Comparison of ENCODE assay signal across 23 cellular contexts in genomic region chr2:65819963-65820362, GRCh38.
"Had no signal": no experiment of that assay in that cellular context is flagged by ENCODE, and none has a peak within 500 bp of the region (broad histone marks: within the 10 kb centered on the region; RNA-seq: fewer than 3 reads in every experiment).

No MANE protein-coding gene starts in this region.

- H3K9me3 ChIP-seq: colonic mucosa, left lung, lower lobe of right lung, mucosa of descending colon had no signal

- H3K27ac ChIP-seq: colonic mucosa, foreskin keratinocyte, gastroesophageal sphincter, heart left ventricle, hepatocyte, left lung, lower lobe of right lung had no signal

- H2AFZ ChIP-seq: hepatocyte had no signal

- DNase-seq: colonic mucosa; cortex of kidney; effector CD8-positive, alpha-beta T cell; effector memory CD8-positive, alpha-beta T cell; heart left ventricle; hypothalamus; immature natural killer cell; islet precursor cell; kidney; kidney glomerular epithelial cell; left colon; left lung; left ventricle myocardium superior; lower lobe of right lung; mucosa of descending colon; naive B cell had no signal

- H3K4me1 ChIP-seq: colonic mucosa, foreskin keratinocyte, gastroesophageal sphincter, heart left ventricle, left lung, lower lobe of right lung had no signal

- H3K4me1 Mint-ChIP-seq: immature natural killer cell, naive B cell had no signal

- H3K9me3 Mint-ChIP-seq: dendritic cell treated with granulocyte-macrophage colony-stimulating factor and Interleukin-4, amounts not matched to agents 40 ng/mL and 50 ng/mL, for 4 days; effector memory CD8-positive, alpha-beta T cell had no signal

- H3K27me3 Mint-ChIP-seq: dendritic cell treated with granulocyte-macrophage colony-stimulating factor and Interleukin-4, amounts not matched to agents 40 ng/mL and 50 ng/mL, for 4 days; effector memory CD8-positive, alpha-beta T cell had no signal

- H3K27me3 ChIP-seq: colonic mucosa, foreskin keratinocyte, gastroesophageal sphincter, hepatocyte, left lung had no signal

- ATAC-seq: effector memory CD8-positive, alpha-beta T cell; gastroesophageal sphincter; heart left ventricle; left colon; left lung; left ventricle myocardium superior; lower lobe of right lung; mucosa of descending colon had no signal

- H3K36me3 ChIP-seq: colonic mucosa, gastroesophageal sphincter, heart left ventricle, left lung, lower lobe of right lung had no signal

- H3K27ac Mint-ChIP-seq: dendritic cell treated with granulocyte-macrophage colony-stimulating factor and Interleukin-4, amounts not matched to agents 40 ng/mL and 50 ng/mL, for 4 days; effector memory CD8-positive, alpha-beta T cell; immature natural killer cell; mesothelial cell of epicardium; naive B cell had no signal

- H3K4me3 ChIP-seq: colonic mucosa, gastroesophageal sphincter, heart left ventricle, hepatocyte, left lung, lower lobe of right lung, mucosa of descending colon had no signal

- H3K36me3 Mint-ChIP-seq: immature natural killer cell, naive B cell had no signal

- H3K4me3 Mint-ChIP-seq: dendritic cell treated with granulocyte-macrophage colony-stimulating factor and Interleukin-4, amounts not matched to agents 40 ng/mL and 50 ng/mL, for 4 days; effector memory CD8-positive, alpha-beta T cell; immature natural killer cell; mesothelial cell of epicardium; naive B cell had no signal

- FAIRE-seq: endothelial cell of umbilical vein, frontal cortex, kidney had no signal

- H3K4me2 ChIP-seq: hepatocyte had no signal
